In genomic region chr10:28250782-28251181, GRCh38 we compare ENCODE assay signal across 9 cellular contexts. TPM values are rescaled to one million over a fixed set of nuclear protein-coding genes. Genes with fewer than 3 reads are reported as not detected.
DNase-seq lines count a peak whose midpoint lies in the region; ATAC-seq, FAIRE-seq and TF ChIP-seq lines count a peak whose summit lies in the region.
"Had no signal": no experiment of that assay in that cellular context is flagged by ENCODE, and none has a peak within 500 bp of the region (broad histone marks: within the 10 kb centered on the region; RNA-seq: fewer than 3 reads in every experiment).

No MANE protein-coding gene starts in this region.

- no peak overlapping the region for H3K4me2 ChIP-seq in astrocyte (ENCODE audit: low read length)

- peaks cover 32% of the 10 kb centered on the region for H3K4me1 Mint-ChIP-seq in astrocyte (ENCODE audit: low read depth, unreplicated experiment)

- H3K9me3 Mint-ChIP-seq in astrocyte (ENCODE audit: unreplicated experiment), result no peaks in the 10 kb centered on the region

- POLR2A ChIA-PET in AG04450 (lab: Yijun Ruan, JAX), result no interaction called here

- no peak overlapping the region for H3K4me3 Mint-ChIP-seq in astrocyte (ENCODE audit: unreplicated experiment)

- H3K27me3 ChIP-seq in AG04450 (ENCODE audit: control insufficient read depth, insufficient read depth, low read length), result peaks cover 11% of the 10 kb centered on the region
- H3K27me3 ChIP-seq in astrocyte (ENCODE audit: insufficient read depth, low read length), result no peaks in the 10 kb centered on the region

- H4K20me1 ChIP-seq in astrocyte (ENCODE audit: insufficient read depth, low read length), result no peaks in the 10 kb centered on the region

- H3K36me3 ChIP-seq in astrocyte (ENCODE audit: insufficient read depth, low read length), result no peaks in the 10 kb centered on the region

- H3K9me3 ChIP-seq in AG04450 (ENCODE audit: control insufficient read depth, insufficient read depth, low read length) (no peaks in the 10 kb centered on the region), astrocyte (ENCODE audit: insufficient read depth, low read depth, low read length) (no peaks in the 10 kb centered on the region)

- peak; percentile 51 for TF ChIP-seq CTCF in AG04450 (IDR thresholded peaks at IDR 0.05; ENCODE audit: low read depth, low read length)
- peak; percentile 41 for TF ChIP-seq CTCF in GM13977 (IDR thresholded peaks at IDR 0.05; ENCODE audit: extremely low read depth, insufficient read depth, missing control alignments)
- TF ChIP-seq CTCF in astrocyte (IDR thresholded peaks at IDR 0.05; ENCODE audit: insufficient read depth, low read depth, low read length), result peak; percentile 44

- no peak overlapping the region for H3K27ac Mint-ChIP-seq in astrocyte (ENCODE audit: unreplicated experiment)

- no peaks in the 10 kb centered on the region for H3K36me3 Mint-ChIP-seq in astrocyte (ENCODE audit: low read depth, unreplicated experiment)

- H3K27ac ChIP-seq in AG04450 (ENCODE audit: low read depth, low read length), result no peak overlapping the region
- no peak overlapping the region for H3K27ac ChIP-seq in astrocyte (ENCODE audit: low read depth, low read length)

- no peak for FAIRE-seq in astrocyte (lab: Jason Lieb, UNC)
- FAIRE-seq: H1 had no signal

- DNase-seq in AG04450 (ENCODE audit: low read depth, low spot score) (no peak), GM13977 (ENCODE audit: low spot score) (peak; percentile 19), astrocyte (ENCODE audit: low read depth) (peak; percentile 25), left colon (no peak), NCI-H226 (no peak), COLO668 (lab: John Stamatoyannopoulos, UW; ENCODE audit: unreplicated experiment) (no peak)

- in situ Hi-C loops in GM13977 (cut with MboI; ENCODE audit: low pct_unique_long_range_greater_than_20kb, low sequenced_read_pairs, unreplicated experiment), result no loop called here

- intact Hi-C loops in left colon (cut with DNase I, micrococcal nuclease), result loop anchor here (1.0 to 10.0 kb wide), 2 partner anchors 131 to 134 kb away; no protein-coding TSS in a partner anchor

- H3K79me2 ChIP-seq in astrocyte (ENCODE audit: insufficient read depth, low read length), result no peaks in the 10 kb centered on the region

- H3K27me3 Mint-ChIP-seq in astrocyte (ENCODE audit: low read depth, unreplicated experiment), result no peaks in the 10 kb centered on the region

- no peak overlapping the region for H3K4me3 ChIP-seq in AG04450 (ENCODE audit: low read depth, low read length)
- no peak overlapping the region for H3K4me3 ChIP-seq in astrocyte (ENCODE audit: insufficient read depth, low read depth, low read length)

- H2AFZ ChIP-seq in astrocyte (ENCODE audit: low read depth, low read length), result no peak overlapping the region

- ATAC-seq in left colon, result peak; percentile 56
- ATAC-seq in HG03439 (IDR thresholded peaks at IDR 0.05; ENCODE audit: unreplicated experiment), result no peak
- ATAC-seq in GM21381 (IDR thresholded peaks at IDR 0.05; ENCODE audit: unreplicated experiment), result no peak

- CTCF ChIA-PET in AG04450 (lab: Charles Lee), result interaction anchor here (0.6 to 5.6 kb wide), 23 partner anchors 9 to 747 kb away, joined by 3 to 137 read pairs (median 4); partner anchors contain the start of gene RAB18

- H3K9ac ChIP-seq in astrocyte (ENCODE audit: low read length), result no peak overlapping the region

- H3K4me1 ChIP-seq in astrocyte (ENCODE audit: insufficient read depth, low read length), result peaks cover 3% of the 10 kb centered on the region

RNA-seq across cellular contexts. Expression of gene MPP7, which starts 52.1 kb away (rescaled TPM):
- polyA plus RNA-seq in AG04450 (2011; rRNA removed), result 0.61 and 0.94 TPM in 2 replicates
- 1.2 and 2.3 TPM in 2 replicates for polyA minus RNA-seq in AG04450 (2011; rRNA and poly(A)+ RNA removed)
- 6.9 and 7.1 TPM in 2 replicates for total RNA-seq in astrocyte
- total RNA-seq in left colon, result 10 to 100 TPM; 26.9 to 30.4 TPM

Comparison
In these comparisons a context has a peak if more than half of its experiments do, and no peak if none do; other contexts are left out.
1. DNase-seq: peak in GM13977 (single experiment) and astrocyte (single experiment); none in AG04450 (single experiment), left colon (0 of 2), NCI-H226 (single experiment) and COLO668 (single experiment).
2. Peak in every context shown above with its lines, with median percentiles within 50 percentile points of each other: CTCF ChIP-seq.